Comparison of ENCODE assay signal across 29 cellular contexts in genomic region chr2:157427922-157428303, GRCh38. TPM values are rescaled to one million over a fixed set of nuclear protein-coding genes. Genes with fewer than 3 reads are reported as not detected.
A peak's percentile ranks its signal among the peaks of the same experiment; 100 is the strongest.
DNase-seq lines count a peak whose midpoint lies in the region; ATAC-seq and TF ChIP-seq lines count a peak whose summit lies in the region.
"Had no signal": no experiment of that assay in that cellular context is flagged by ENCODE, and none has a peak within 500 bp of the region (broad histone marks: within the 10 kb centered on the region; RNA-seq: fewer than 3 reads in every experiment).

No MANE protein-coding gene starts in this region.

- intact Hi-C loops in left ventricle myocardium superior (cut with micrococcal nuclease) = no loop called here
- intact Hi-C loops in Right ventricle myocardium inferior (cut with DNase I) = no loop called here
- intact Hi-C loops in activated CD4-positive, alpha-beta memory T cell treated with anti-CD3 and anti-CD28 coated beads for 36 hours (cut with micrococcal nuclease) = no loop called here
- intact Hi-C loops in sigmoid colon (cut with DNase I) = no loop called here

- H3K9me3 ChIP-seq in sigmoid colon = peaks cover 0 to 2% (median 0%) of the 10 kb centered on the region in 4 donors
- H3K9me3 ChIP-seq: ascending aorta, MG63 had no signal

- peaks cover 11% of the 10 kb centered on the region for H3K9me3 Mint-ChIP-seq in activated CD4-positive, alpha-beta memory T cell treated with anti-CD3 and anti-CD28 coated beads for 36 hours
- H3K9me3 Mint-ChIP-seq in central memory CD8-positive, alpha-beta T cell = no peaks in the 10 kb centered on the region
- H3K9me3 Mint-ChIP-seq in stimulated activated effector memory CD8-positive, alpha-beta T cell treated with anti-CD3 and anti-CD28 coated beads, Interleukin-12 subunit alpha, Interleukin-12 subunit beta, amount 100 ng/mL, for 72 hours = no peaks in the 10 kb centered on the region
- H3K9me3 Mint-ChIP-seq: stimulated activated memory B cell treated with anti-CD40 and anti-IgM and Interleukin-4, amounts not matched to agents 10 μg/mL and 1 μg/mL and 100 μg/mL, for 72 hours had no signal

- H3K4me1 Mint-ChIP-seq in activated CD4-positive, alpha-beta memory T cell treated with anti-CD3 and anti-CD28 coated beads for 36 hours (ENCODE audit: low read depth) = peaks cover 82% of the 10 kb centered on the region
- H3K4me1 Mint-ChIP-seq in central memory CD8-positive, alpha-beta T cell = peaks cover 54% of the 10 kb centered on the region
- H3K4me1 Mint-ChIP-seq in stimulated activated effector memory CD8-positive, alpha-beta T cell treated with anti-CD3 and anti-CD28 coated beads, Interleukin-12 subunit alpha, Interleukin-12 subunit beta, amount 100 ng/mL, for 72 hours = peaks cover 83% of the 10 kb centered on the region

- TF ChIP-seq POLR2A in sigmoid colon (IDR thresholded peaks at IDR 0.05) = no peak

- H3K4me3 ChIP-seq in sigmoid colon = no peak overlapping the region
- H3K4me3 ChIP-seq: ascending aorta, cardiac muscle cell, esophagus muscularis mucosa, GM12878, heart right ventricle, lung, MG63, mucosa of descending colon, neural progenitor cell, right lobe of liver had no signal

- H3K27ac Mint-ChIP-seq in activated CD4-positive, alpha-beta memory T cell treated with anti-CD3 and anti-CD28 coated beads for 36 hours = peak overlapping the region; percentile 99
- peak overlapping the region; percentile 25 for H3K27ac Mint-ChIP-seq in central memory CD8-positive, alpha-beta T cell (ENCODE audit: low read depth)
- peak overlapping the region; percentile 99 for H3K27ac Mint-ChIP-seq in stimulated activated effector memory CD8-positive, alpha-beta T cell treated with anti-CD3 and anti-CD28 coated beads, Interleukin-12 subunit alpha, Interleukin-12 subunit beta, amount 100 ng/mL, for 72 hours
- H3K27ac Mint-ChIP-seq: endodermal cell, neural progenitor cell had no signal

- no peak overlapping the region for H3K4me3 Mint-ChIP-seq in activated CD4-positive, alpha-beta memory T cell treated with anti-CD3 and anti-CD28 coated beads for 36 hours
- H3K4me3 Mint-ChIP-seq in central memory CD8-positive, alpha-beta T cell = no peak overlapping the region
- H3K4me3 Mint-ChIP-seq in stimulated activated effector memory CD8-positive, alpha-beta T cell treated with anti-CD3 and anti-CD28 coated beads, Interleukin-12 subunit alpha, Interleukin-12 subunit beta, amount 100 ng/mL, for 72 hours = peak overlapping the region; percentile 94
- H3K4me3 Mint-ChIP-seq: endodermal cell; neural progenitor cell; stimulated activated memory B cell treated with anti-CD40 and anti-IgM and Interleukin-4, amounts not matched to agents 10 μg/mL and 1 μg/mL and 100 μg/mL, for 72 hours had no signal

- no peak for TF ChIP-seq CTCF in sigmoid colon (IDR thresholded peaks at IDR 0.05)

- H3K4me1 ChIP-seq in sigmoid colon = no peaks in the 10 kb centered on the region
- H3K4me1 ChIP-seq: ascending aorta, neural progenitor cell, right lobe of liver had no signal

- POLR2A ChIA-PET in activated CD4-positive, alpha-beta memory T cell treated with anti-CD3 and anti-CD28 coated beads for 36 hours (lab: Charles Lee) = interaction anchor here (1.9 to 17.5 kb wide), 4 partner anchors 6 to 19 kb away, joined by 4 to 319 read pairs (median 116); partner anchors contain the start of gene CYTIP

- CTCF ChIA-PET in activated CD4-positive, alpha-beta memory T cell treated with anti-CD3 and anti-CD28 coated beads for 36 hours (lab: Charles Lee) = no interaction called here

- no peaks in the 10 kb centered on the region for H3K27me3 ChIP-seq in sigmoid colon
- H3K27me3 ChIP-seq: ascending aorta, cardiac muscle cell, esophagus muscularis mucosa, heart right ventricle, MG63, neural progenitor cell, right lobe of liver had no signal

- H3K36me3 ChIP-seq in sigmoid colon = no peaks in the 10 kb centered on the region
- H3K36me3 ChIP-seq: ascending aorta, cardiac muscle cell, esophagus muscularis mucosa, MG63, neural progenitor cell, right lobe of liver had no signal

- no peak for TF ChIP-seq EP300 in sigmoid colon (IDR thresholded peaks at IDR 0.05)

- ATAC-seq in left ventricle myocardium superior (peak; percentile 44), Right ventricle myocardium inferior (no peak)
- no peak for ATAC-seq in central memory CD8-positive, alpha-beta T cell (replicated peaks; ENCODE audit: extremely low read depth, poor library complexity, severe bottlenecking)
- ATAC-seq in stimulated activated effector memory CD8-positive, alpha-beta T cell treated with anti-CD3 and anti-CD28 coated beads, Interleukin-12 subunit alpha, Interleukin-12 subunit beta, amount 100 ng/mL, for 72 hours = no peak
- ATAC-seq: mucosa of descending colon; right lobe of liver; stimulated activated memory B cell treated with anti-CD40 and anti-IgM and Interleukin-4, amounts not matched to agents 10 μg/mL and 1 μg/mL and 100 μg/mL, for 72 hours had no signal

- H3K36me3 Mint-ChIP-seq in activated CD4-positive, alpha-beta memory T cell treated with anti-CD3 and anti-CD28 coated beads for 36 hours = peaks cover 91% of the 10 kb centered on the region
- H3K36me3 Mint-ChIP-seq in central memory CD8-positive, alpha-beta T cell (ENCODE audit: insufficient read depth) = peaks cover 92% of the 10 kb centered on the region
- H3K36me3 Mint-ChIP-seq in stimulated activated effector memory CD8-positive, alpha-beta T cell treated with anti-CD3 and anti-CD28 coated beads, Interleukin-12 subunit alpha, Interleukin-12 subunit beta, amount 100 ng/mL, for 72 hours = peaks cover 100% of the 10 kb centered on the region
- H3K36me3 Mint-ChIP-seq: neural progenitor cell had no signal

- no peak overlapping the region for H3K27ac ChIP-seq in sigmoid colon
- H3K27ac ChIP-seq: ascending aorta, C4-2B, cardiac muscle cell, esophagus muscularis mucosa, heart right ventricle, neural progenitor cell, right lobe of liver had no signal

- DNase-seq in left ventricle myocardium superior (no peak), Right ventricle myocardium inferior (ENCODE audit: missing footprints) (no peak), sigmoid colon (no peak), NCI-H774 (lab: John Stamatoyannopoulos, UW) (no peak)
- DNase-seq in activated CD4-positive, alpha-beta memory T cell treated with anti-CD3 and anti-CD28 coated beads for 36 hours = no peak
- no peak for DNase-seq in central memory CD8-positive, alpha-beta T cell (ENCODE audit: low spot score in 2 of 2)
- no peak for DNase-seq in stimulated activated effector memory CD8-positive, alpha-beta T cell treated with anti-CD3 and anti-CD28 coated beads, Interleukin-12 subunit alpha, Interleukin-12 subunit beta, amount 100 ng/mL, for 72 hours (ENCODE audit: low spot score in 2 of 2)
- DNase-seq: cortex of kidney; endodermal cell; foreskin melanocyte; heart right ventricle; KG1; MG63; mucosa of descending colon; NCI-H2029 treated with DMSO at 0.1 percent for 48 hours; NCI-H69; right lobe of liver; RPMI8226; stimulated activated CD4-positive, alpha-beta T cell treated with anti-CD3 and anti-CD28 coated beads, Interleukin-12 subunit alpha, Interleukin-12 subunit beta, amount 100 ng/mL, for 4 hours; stimulated activated CD4-positive, alpha-beta T cell treated with anti-CD3 and anti-CD28 coated beads, Interleukin-4, amount 100 ng/mL, for 24 hours had no signal

- H3K27me3 Mint-ChIP-seq in activated CD4-positive, alpha-beta memory T cell treated with anti-CD3 and anti-CD28 coated beads for 36 hours = no peaks in the 10 kb centered on the region
- H3K27me3 Mint-ChIP-seq in central memory CD8-positive, alpha-beta T cell = no peaks in the 10 kb centered on the region
- H3K27me3 Mint-ChIP-seq: stimulated activated memory B cell treated with anti-CD40 and anti-IgM and Interleukin-4, amounts not matched to agents 10 μg/mL and 1 μg/mL and 100 μg/mL, for 72 hours had no signal

RNA-seq across cellular contexts. Expression of gene CYTIP, which starts 16.0 kb away (rescaled TPM):
- 1.2 TPM for total RNA-seq in left ventricle myocardium superior
- 1.7 TPM for total RNA-seq in Right ventricle myocardium inferior
- 100 to 1,000 TPM; 369 to 388 TPM for total RNA-seq in activated CD4-positive, alpha-beta memory T cell treated with anti-CD3 and anti-CD28 coated beads for 36 hours
- 1 to 10 TPM; 2.5 to 4.3 (median 3.4) TPM for total RNA-seq in sigmoid colon
- 10 to 100 TPM in 1 of 3 donors, 1 to 10 TPM in 2; 5.8 to 36.4 (median 6.6) TPM for polyA plus RNA-seq in sigmoid colon
- total RNA-seq: cardiac muscle cell, HT1080 had no signal
- polyA plus RNA-seq: cardiac muscle cell had no signal

Comparison
In these comparisons a context has a peak if more than half of its experiments do, and no peak if none do; other contexts are left out.
1. H3K27ac Mint-ChIP-seq: peak in every context shown above with its lines; median percentile 99 in activated CD4-positive, alpha-beta memory T cell treated with anti-CD3 and anti-CD28 coated beads for 36 hours; 99 in stimulated activated effector memory CD8-positive, alpha-beta T cell treated with anti-CD3 and anti-CD28 coated beads, Interleukin-12 subunit alpha, Interleukin-12 subunit beta, amount 100 ng/mL, for 72 hours; 25 in central memory CD8-positive, alpha-beta T cell.
2. RNA of gene CYTIP, which starts 16.0 kb away (total RNA-seq): 369 to 388 TPM in activated CD4-positive, alpha-beta memory T cell treated with anti-CD3 and anti-CD28 coated beads for 36 hours; 2.5 to 4.3 TPM in sigmoid colon, 1.7 TPM in Right ventricle myocardium inferior (single experiment) and 1.2 TPM in left ventricle myocardium superior (single experiment); every median in the first group is over 10 times any median in the second.